ENCODE assay signal across 8 cellular contexts in genomic region chr5:1653708-1654651, GRCh38.
DNase-seq lines count a peak whose midpoint lies in the region; ATAC-seq, FAIRE-seq and TF ChIP-seq lines count a peak whose summit lies in the region.
"Not testable (repeated sequence)": the region's sequence is repeated elsewhere in the genome, so short reads cannot be mapped to it uniquely, and the experiment has no call there.

No MANE protein-coding gene starts in this region.

- intact Hi-C loops in endothelial cell of umbilical vein (cut with micrococcal nuclease); mucosa of descending colon (cut with DNase I, micrococcal nuclease): not testable (repeated sequence)

- CTCF ChIA-PET in endothelial cell of umbilical vein (lab: Charles Lee), result interaction anchor here (1.0 to 2.4 kb wide), 8 partner anchors 9 to 513 kb away, joined by 3 to 14 read pairs (median 4); no protein-coding TSS in a partner anchor

- FAIRE-seq in endothelial cell of umbilical vein (lab: Jason Lieb, UNC), result not testable (repeated sequence)

- TF ChIP-seq EP300 in suprapubic skin (IDR thresholded peaks at IDR 0.05), result not testable (repeated sequence)

- not testable (repeated sequence) for H3K36me3 ChIP-seq in OCI-LY3 (replicated peaks; ENCODE audit: low read depth, low read length); endothelial cell of umbilical vein (ENCODE audit: control insufficient read depth in 2 of 2, extremely low read depth in 1 of 2, insufficient read depth in 2 of 2, low read length in 2 of 2); mucosa of descending colon (ENCODE audit: low read depth); suprapubic skin

- not testable (repeated sequence) for H3K4me3 ChIP-seq in GM12865 (ENCODE audit: low read depth, low read length); endothelial cell of umbilical vein (replicated peaks in 1 of 3; ENCODE audit: insufficient read depth in 1 of 3, low read depth in 1 of 3, low read length in 3 of 3); mucosa of descending colon
- H3K4me3 ChIP-seq in OCI-LY3 (ENCODE audit: low read length) (peak overlapping the region; percentile 66), suprapubic skin (peak overlapping the region; percentile 34)

- H2AFZ ChIP-seq in OCI-LY3 (ENCODE audit: low read depth, low read length); endothelial cell of umbilical vein (ENCODE audit: low read depth, low read length): not testable (repeated sequence)

- not testable (repeated sequence) for H4K20me1 ChIP-seq in OCI-LY3 (ENCODE audit: insufficient read depth, low read length); endothelial cell of umbilical vein (replicated peaks; ENCODE audit: control insufficient read depth, extremely low read depth, insufficient read depth, low read length)

- not testable (repeated sequence) for H3K9ac ChIP-seq in OCI-LY3 (ENCODE audit: low read length); endothelial cell of umbilical vein (replicated peaks; ENCODE audit: extremely low read depth, insufficient read depth, low read length)

- POLR2A ChIA-PET in endothelial cell of umbilical vein (lab: Charles Lee), result not testable (repeated sequence)

- TF ChIP-seq CTCF in GM12865 (IDR thresholded peaks at IDR 0.05; ENCODE audit: insufficient read depth, low read depth, low read length, missing control alignments), result peak; percentile 25
- peak; percentile 22 for TF ChIP-seq CTCF in OCI-LY3 (IDR thresholded peaks at IDR 0.05; ENCODE audit: low read depth, low read length)
- peak; percentile 25 for TF ChIP-seq CTCF in endothelial cell of umbilical vein (IDR thresholded peaks at IDR 0.05; ENCODE audit: extremely low read depth in 1 of 2, insufficient read depth in 1 of 2, low read depth in 1 of 2, low read length in 2 of 2)
- peak; percentile 59 for TF ChIP-seq CTCF in mucosa of descending colon (IDR thresholded peaks at IDR 0.05)
- peak; percentile 14 to 77 for TF ChIP-seq CTCF in suprapubic skin (IDR thresholded peaks at IDR 0.05)

- BruUV-seq in endothelial cell of umbilical vein (replicated peaks; lab: Mats Ljungman, UMichigan), result not testable (repeated sequence)

- H3K4me2 ChIP-seq in OCI-LY3 (ENCODE audit: low read length), result peak overlapping the region; percentile 66
- not testable (repeated sequence) for H3K4me2 ChIP-seq in endothelial cell of umbilical vein (ENCODE audit: insufficient read depth, low read length)

- not testable (repeated sequence) for H3K79me2 ChIP-seq in OCI-LY3 (ENCODE audit: low read length); endothelial cell of umbilical vein (ENCODE audit: control insufficient read depth, insufficient read depth, low read length)

- ATAC-seq in GM21619 (IDR thresholded peaks at IDR 0.05; ENCODE audit: unreplicated experiment) (peak; percentile 84), HG03175 (IDR thresholded peaks at IDR 0.05; ENCODE audit: unreplicated experiment) (peak; percentile 85), mucosa of descending colon (peak; percentile 92)

- H3K27ac ChIP-seq in OCI-LY3 (ENCODE audit: low read length); endothelial cell of umbilical vein (ENCODE audit: insufficient read depth, low read depth, low read length); suprapubic skin: not testable (repeated sequence)

- dilution Hi-C loops in endothelial cell of umbilical vein (cut with MboI; ENCODE audit: extremely low pct_ligation_motif_present, low sequenced_read_pairs), result not testable (repeated sequence)

- not testable (repeated sequence) for H3K9me1 ChIP-seq in endothelial cell of umbilical vein (replicated peaks; ENCODE audit: control insufficient read depth, extremely low read depth, insufficient read depth, low read length)

- WGBS in suprapubic skin, result 6% methylated on average over 7 of the region's 58 CpGs

- H3K4me1 ChIP-seq in OCI-LY3 (ENCODE audit: low read length); endothelial cell of umbilical vein (ENCODE audit: control insufficient read depth, extremely low read depth, insufficient read depth, low read length); mucosa of descending colon (ENCODE audit: low read depth): not testable (repeated sequence)
- H3K4me1 ChIP-seq in suprapubic skin, result peaks cover 13% of the 10 kb centered on the region

- not testable (repeated sequence) for TF ChIP-seq POLR2A in endothelial cell of umbilical vein (IDR thresholded peaks at IDR 0.05; ENCODE audit: low read depth, low read length); suprapubic skin (IDR thresholded peaks at IDR 0.05)

- DNase-seq in GM12865 (ENCODE audit: low read depth); endothelial cell of umbilical vein (ENCODE audit: low read depth, low spot score); mucosa of descending colon; suprapubic skin (ENCODE audit: low spot score in 2 of 2): not testable (repeated sequence)
- peak; percentile 63 to 72 for DNase-seq in activated T-cell treated with anti-CD3 and anti-CD28 coated beads, Interleukin-2, amount 50 U/mL, for 48 hours

- not testable (repeated sequence) for H3K27me3 ChIP-seq in OCI-LY3 (ENCODE audit: low read depth, low read length)
- peaks cover 4 to 12% of the 10 kb centered on the region in 2 experiments for H3K27me3 ChIP-seq in endothelial cell of umbilical vein (ENCODE audit: control insufficient read depth in 2 of 2, insufficient read depth in 2 of 2, low read length in 2 of 2)
- peaks cover 54% of the 10 kb centered on the region for H3K27me3 ChIP-seq in suprapubic skin

- H3K9me3 ChIP-seq in OCI-LY3 (ENCODE audit: insufficient read depth, low read length); endothelial cell of umbilical vein (replicated peaks; ENCODE audit: control insufficient read depth, insufficient read depth, low read length); mucosa of descending colon; suprapubic skin: not testable (repeated sequence)
